12 cellular contexts compared by ENCODE assay signal in genomic region chr21:34635307-34635706, GRCh38. TPM values are rescaled to one million over a fixed set of nuclear protein-coding genes. Genes with fewer than 3 reads are reported as not detected.
A peak's percentile ranks its signal among the peaks of the same experiment; 100 is the strongest.
DNase-seq lines count a peak whose midpoint lies in the region; ATAC-seq and TF ChIP-seq lines count a peak whose summit lies in the region.
"Had no signal": no experiment of that assay in that cellular context is flagged by ENCODE, and none has a peak within 500 bp of the region (broad histone marks: within the 10 kb centered on the region; RNA-seq: fewer than 3 reads in every experiment).

No MANE protein-coding gene starts in this region.

- H3K27me3 ChIP-seq in heart left ventricle: peaks cover 0 to 10% (median 0%) of the 10 kb centered on the region in 9 donors
- peaks cover 0 to 18% (median 0%) of the 10 kb centered on the region in 7 donors for H3K27me3 ChIP-seq in spleen (replicated peaks in 1 of 7)
- H3K27me3 ChIP-seq: adrenal gland had no signal

- H3K4me3 ChIP-seq in heart left ventricle: no peak overlapping the region
- H3K4me3 ChIP-seq in coronary artery: no peak overlapping the region
- H3K4me3 ChIP-seq in spleen: no peak overlapping the region
- H3K4me3 ChIP-seq: adrenal gland, mucosa of descending colon had no signal

- WGBS in heart left ventricle, 4 donors: 66 to 78% (median 72%) methylated on average over 3 of the region's 3 CpGs
- WGBS in spleen, 5 donors: 74 to 78% (median 76%) methylated on average over 3 of the region's 3 CpGs

- peaks cover 32% of the 10 kb centered on the region for H3K27me3 Mint-ChIP-seq in HFFc6 (ENCODE audit: insufficient read depth)

- intact Hi-C loops in heart left ventricle (cut with DNase I): no loop called here
- intact Hi-C loops in left ventricle myocardium superior (cut with micrococcal nuclease): no loop called here
- intact Hi-C loops in spleen (cut with DNase I; ENCODE audit: low total_unique reads): no loop called here

- H3K36me3 ChIP-seq in heart left ventricle (no peaks in the 10 kb centered on the region), spleen (no peaks in the 10 kb centered on the region)
- H3K36me3 ChIP-seq: adrenal gland had no signal

- TF ChIP-seq CTCF in heart left ventricle (IDR thresholded peaks at IDR 0.05) (peak in 7 of 12 donors; percentile 5 to 36 (median 30)), HFFc6 (IDR thresholded peaks at IDR 0.05) (peak; percentile 64), coronary artery (IDR thresholded peaks at IDR 0.05) (no peak), spleen (IDR thresholded peaks at IDR 0.05 in 8 of 11, conservative IDR thresholded peaks at IDR 0.05 in 3 of 11) (peak in 6 of 11 experiments; percentile 12 to 41 (median 22))

- H3K27ac Mint-ChIP-seq in HFFc6: no peak overlapping the region

- no peaks in the 10 kb centered on the region for H3K9me3 ChIP-seq in heart left ventricle
- no peaks in the 10 kb centered on the region for H3K9me3 ChIP-seq in spleen
- H3K9me3 ChIP-seq: adrenal gland, mucosa of descending colon had no signal

- H3K4me1 ChIP-seq in heart left ventricle (peaks cover 0 to 7% (median 0%) of the 10 kb centered on the region in 12 donors), spleen (peaks cover 0 to 6% (median 4%) of the 10 kb centered on the region in 6 donors)
- H3K4me1 ChIP-seq: adrenal gland had no signal

- ATAC-seq in heart left ventricle (no peak), left ventricle myocardium superior (no peak), HG02884 (IDR thresholded peaks at IDR 0.05; ENCODE audit: unreplicated experiment) (no peak)
- ATAC-seq: mucosa of descending colon had no signal

- 0 out of 2 replicates have a peak, but pooled peaks cover 4% of the 10 kb centered on the region for H3K36me3 Mint-ChIP-seq in HFFc6 (ENCODE audit: low read depth)

- DNase-seq in heart left ventricle (no peak), left ventricle myocardium superior (no peak), HFFc6 (no peak), coronary artery (ENCODE audit: low spot score) (peak; percentile 28), spleen (no peak), SIG-M5 treated with dmso at 0.1 percent for 504 hours (lab: John Stamatoyannopoulos, UW; ENCODE audit: unreplicated experiment) (no peak), glomerular visceral epithelial cell (ENCODE audit: extremely low spot score) (no peak)
- DNase-seq: adrenal gland, mucosa of descending colon, NCI-H2171, T-helper 9 cell had no signal

- no peak overlapping the region for H3K27ac ChIP-seq in heart left ventricle
- H3K27ac ChIP-seq in coronary artery: no peak overlapping the region
- H3K27ac ChIP-seq in spleen: no peak overlapping the region
- H3K27ac ChIP-seq: adrenal gland had no signal

- peaks cover 4% of the 10 kb centered on the region for H3K9me3 Mint-ChIP-seq in HFFc6

- H3K4me1 Mint-ChIP-seq in HFFc6 (ENCODE audit: low read depth): peaks cover 20% of the 10 kb centered on the region

- no peak overlapping the region for H3K4me3 Mint-ChIP-seq in HFFc6

- TF ChIP-seq POLR2A in heart left ventricle (IDR thresholded peaks at IDR 0.05) (no peak), spleen (IDR thresholded peaks at IDR 0.05) (no peak)

RNA-seq across cellular contexts. Expression of gene RCAN1, which starts 20.4 kb away (rescaled TPM):
- total RNA-seq in heart left ventricle (100 to 1,000 TPM in 1 of 9 donors, 10 to 100 TPM in 8; 33.7 to 102 (median 57.6) TPM), left ventricle myocardium superior (36.7 TPM), spleen (10 to 100 TPM; 14.0 to 28.6 (median 14.8) TPM)
- polyA plus RNA-seq in heart left ventricle (10 to 100 TPM; 56.3 to 99.1 TPM), spleen (10 to 100 TPM in 1 of 3 donors, 1 to 10 TPM in 2; 5.3 to 15.9 (median 8.1) TPM)
- total RNA-seq in HFFc6 (2021; fragmentation: NEBNext Ultra II Directional; extraction: Animal tissue kit (Norgen Biotek cat#: 25700)): 10 to 100 TPM; 60.8 to 87.2 (median 66.1) TPM

RNA-seq across cellular contexts. Expression of gene CLIC6, which starts 33.5 kb away (rescaled TPM):
- 10 to 100 TPM in 1 of 9 donors, 1 to 10 TPM in 8; 2.6 to 15.7 (median 7.5) TPM for total RNA-seq in heart left ventricle
- polyA plus RNA-seq in heart left ventricle: 1 to 10 TPM; 5.5 to 8.4 TPM
- total RNA-seq in left ventricle myocardium superior: 11.2 TPM
- total RNA-seq in HFFc6 (2021; fragmentation: NEBNext Ultra II Directional; extraction: Animal tissue kit (Norgen Biotek cat#: 25700)): not detected
- total RNA-seq in spleen: 1 to 10 TPM in 5 of 7 donors, under 1 TPM in 2; 0.93 to 1.9 (median 1.3) TPM
- polyA plus RNA-seq in spleen: 1 to 10 TPM; 1.1 to 1.8 (median 1.1) TPM
